ENCODE assay signal across 1 cellular context in the genomic region with DNA sequence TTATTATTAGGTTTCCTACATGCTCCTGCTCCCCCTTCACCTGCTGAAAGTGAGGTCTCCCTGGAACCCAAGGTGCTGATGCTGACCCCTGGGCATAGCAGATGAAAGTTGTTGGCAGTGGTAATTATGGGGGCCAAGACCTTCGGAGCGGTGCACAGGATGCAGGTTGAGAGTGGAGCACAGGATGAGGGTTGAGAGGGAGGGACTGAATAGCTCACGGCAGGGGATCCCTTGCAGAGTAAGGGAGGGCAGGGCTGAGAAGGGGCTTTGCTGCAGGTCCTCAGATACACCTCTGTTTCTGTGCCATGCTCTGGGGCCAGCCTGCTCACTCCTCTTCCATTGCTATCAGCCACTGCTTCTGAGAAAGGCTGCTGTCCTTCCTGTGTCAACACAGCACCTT.
TF ChIP-seq lines count a peak whose summit lies in the region.

No MANE protein-coding gene starts in this region.

TF ChIP-seq in K562, 482 proteins besides CTCF, POLR2A, EP300 and RAD21:
- TF ChIP-seq BMI1 (IDR thresholded peaks at IDR 0.05; ENCODE audit: low read length) (no peak), CUX1 (CRISPR knock-in tag; IDR thresholded peaks at IDR 0.05) (no peak)
